15 cellular contexts compared by ENCODE assay signal in the genomic region with DNA sequence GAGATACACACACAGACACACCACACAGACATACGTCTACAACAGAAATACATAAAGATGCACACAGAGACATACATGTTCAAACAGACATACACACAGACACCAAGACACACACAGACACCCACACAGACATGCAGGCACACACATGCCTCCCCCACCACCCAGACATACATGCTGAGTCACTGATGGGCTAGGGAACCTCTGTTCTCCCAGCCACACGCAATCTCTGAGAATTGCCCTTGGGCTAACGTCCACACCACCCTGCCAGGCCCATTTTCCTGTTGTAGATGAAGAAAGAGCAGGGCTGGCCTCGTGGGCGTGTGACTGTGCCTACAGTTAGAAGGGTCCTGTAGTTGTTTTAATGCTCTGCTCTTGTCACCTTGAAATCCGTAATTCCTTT.
"Had no signal": no experiment of that assay in that cellular context is flagged by ENCODE, and none has a peak within 500 bp of the region (broad histone marks: within the 10 kb centered on the region; RNA-seq: fewer than 3 reads in every experiment).

No MANE protein-coding gene starts in this region.

- H3K27me3 ChIP-seq: colonic mucosa, esophagus muscularis mucosa, ovary, thyroid gland had no signal

- H3K27ac ChIP-seq: colonic mucosa, esophagus muscularis mucosa, ovary, thyroid gland had no signal

- H3K36me3 ChIP-seq: colonic mucosa, esophagus muscularis mucosa, ovary, thyroid gland had no signal

- H3K4me3 ChIP-seq: colonic mucosa, esophagus muscularis mucosa, ovary, thyroid gland had no signal

- H3K4me1 ChIP-seq: colonic mucosa, esophagus muscularis mucosa, thyroid gland had no signal

- H3K4me3 Mint-ChIP-seq: activated CD4-positive, alpha-beta T cell treated with anti-CD3 and anti-CD28 coated beads, Interleukin-2, amount 10 ng/mL, durations not matched to agents 24 days and 14 days; activated CD8-positive, alpha-beta T cell treated with anti-CD3 and anti-CD28 coated beads, Interleukin-2, amount 10 ng/mL, durations not matched to agents 7 days and 5 days; neural crest cell had no signal

- H3K9me3 ChIP-seq: colonic mucosa, ovary, thyroid gland had no signal

- ATAC-seq: activated CD8-positive, alpha-beta T cell treated with anti-CD3 and anti-CD28 coated beads, Interleukin-2, amount 10 ng/mL, durations not matched to agents 7 days and 5 days; activated naive CD4-positive, alpha-beta T cell treated with anti-CD3 and anti-CD28 coated beads, Interleukin-2, amount 50 U/mL, for 72 hours had no signal

- DNase-seq: activated CD4-positive, alpha-beta T cell treated with anti-CD3 and anti-CD28 coated beads, Interleukin-2, amount 10 ng/mL, durations not matched to agents 24 days and 14 days; activated CD4-positive, CD25-positive, alpha-beta regulatory T cell; activated CD8-positive, alpha-beta memory T cell treated with anti-CD3 and anti-CD28 coated beads, Interleukin-2, amount 50 U/mL, for 4 hours; activated CD8-positive, alpha-beta T cell treated with anti-CD3 and anti-CD28 coated beads, Interleukin-2, amount 10 ng/mL, durations not matched to agents 7 days and 5 days; activated gamma-delta T cell; activated T-cell treated with anti-CD3 and anti-CD28 coated beads, Interleukin-2, amount 50 U/mL, for 48 hours; central memory CD4-positive, alpha-beta T cell; colonic mucosa; hypothalamus; ovary; stimulated activated CD4-positive, alpha-beta T cell treated with anti-CD3 and anti-CD28 coated beads, Interleukin-1b, Interleukin-23, amount 100 ng/mL, for 48 hours; thyroid gland had no signal

- H3K27ac Mint-ChIP-seq: activated CD4-positive, alpha-beta T cell treated with anti-CD3 and anti-CD28 coated beads, Interleukin-2, amount 10 ng/mL, durations not matched to agents 24 days and 14 days; activated CD8-positive, alpha-beta T cell treated with anti-CD3 and anti-CD28 coated beads, Interleukin-2, amount 10 ng/mL, durations not matched to agents 7 days and 5 days; activated naive CD4-positive, alpha-beta T cell treated with anti-CD3 and anti-CD28 coated beads, Interleukin-2, amount 50 U/mL, for 72 hours had no signal

- H3K4me1 Mint-ChIP-seq: activated CD4-positive, alpha-beta T cell treated with anti-CD3 and anti-CD28 coated beads, Interleukin-2, amount 10 ng/mL, durations not matched to agents 24 days and 14 days had no signal
